In genomic region chr13:52159159-52159982, GRCh38 we compare ENCODE assay signal across 8 cellular contexts. TPM values are rescaled to one million over a fixed set of nuclear protein-coding genes. Genes with fewer than 3 reads are reported as not detected.
DNase-seq lines count a peak whose midpoint lies in the region; ATAC-seq and TF ChIP-seq lines count a peak whose summit lies in the region.

A gene with protein sequence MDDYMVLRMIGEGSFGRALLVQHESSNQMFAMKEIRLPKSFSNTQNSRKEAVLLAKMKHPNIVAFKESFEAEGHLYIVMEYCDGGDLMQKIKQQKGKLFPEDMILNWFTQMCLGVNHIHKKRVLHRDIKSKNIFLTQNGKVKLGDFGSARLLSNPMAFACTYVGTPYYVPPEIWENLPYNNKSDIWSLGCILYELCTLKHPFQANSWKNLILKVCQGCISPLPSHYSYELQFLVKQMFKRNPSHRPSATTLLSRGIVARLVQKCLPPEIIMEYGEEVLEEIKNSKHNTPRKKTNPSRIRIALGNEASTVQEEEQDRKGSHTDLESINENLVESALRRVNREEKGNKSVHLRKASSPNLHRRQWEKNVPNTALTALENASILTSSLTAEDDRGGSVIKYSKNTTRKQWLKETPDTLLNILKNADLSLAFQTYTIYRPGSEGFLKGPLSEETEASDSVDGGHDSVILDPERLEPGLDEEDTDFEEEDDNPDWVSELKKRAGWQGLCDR (minus strand): TSS chr13:52159597. CDS start chr13:52156191, 3,406 bp downstream.

- DNase-seq in DMS 273 treated with DMSO at 0.1 percent for 48 hours (lab: John Stamatoyannopoulos, UW), result peak; percentile 3
- no peak for DNase-seq in RWPE2 (ENCODE audit: low spot score)
- DNase-seq in activated gamma-delta T cell treated with anti-CD3 and anti-CD28 coated beads, Interleukin-2, amount 50 U/mL, for 16 hours (ENCODE audit: low read depth), result peak; percentile 39
- peak; percentile 51 for DNase-seq in foreskin melanocyte
- DNase-seq in neural crest cell (ENCODE audit: low read depth, low spot score), result peak; percentile 65

- no peaks in the 10 kb centered on the region for H3K27me3 Mint-ChIP-seq in neural crest cell (ENCODE audit: low read depth)

- H3K36me3 Mint-ChIP-seq in neural crest cell (ENCODE audit: low read depth), result peaks cover 5% of the 10 kb centered on the region

- peaks cover 5% of the 10 kb centered on the region for H3K9me3 Mint-ChIP-seq in neural crest cell

- H3K27me3 ChIP-seq in HUES64 (ENCODE audit: insufficient read depth, low read length) (peaks cover 7% of the 10 kb centered on the region), RWPE2 (ENCODE audit: insufficient read depth, poor library complexity, severe bottlenecking) (no peaks in the 10 kb centered on the region), stomach smooth muscle (ENCODE audit: control insufficient read depth in 1 of 2, insufficient read depth in 2 of 2, low read length in 2 of 2) (no peaks in the 10 kb centered on the region)

- ATAC-seq in GM21423 (IDR thresholded peaks at IDR 0.05; ENCODE audit: unreplicated experiment) (peak; percentile 73), RWPE2 (ENCODE audit: low read depth) (peak; percentile 81)

- 0 out of 2 replicates have a peak, but pooled peaks cover 3% of the 10 kb centered on the region for H3K36me3 ChIP-seq in HUES64 (ENCODE audit: insufficient read depth, low read length)
- no peaks in the 10 kb centered on the region for H3K36me3 ChIP-seq in RWPE2 (ENCODE audit: low read depth)
- no peaks in the 10 kb centered on the region for H3K36me3 ChIP-seq in stomach smooth muscle (ENCODE audit: control insufficient read depth in 2 of 2, insufficient read depth in 2 of 2, low read length in 2 of 2)

- peaks cover 62% of the 10 kb centered on the region for H3K4me1 Mint-ChIP-seq in neural crest cell

- TF ChIP-seq CTCF in RWPE2 (IDR thresholded peaks at IDR 0.05; ENCODE audit: poor library complexity, severe bottlenecking) (no peak), neural crest cell (conservative IDR thresholded peaks at IDR 0.05) (no peak)

- peaks cover 33% of the 10 kb centered on the region for H3K4me1 ChIP-seq in HUES64 (ENCODE audit: insufficient read depth, low read length)
- peaks cover 10% of the 10 kb centered on the region for H3K4me1 ChIP-seq in RWPE2 (ENCODE audit: insufficient read depth, poor library complexity, severe bottlenecking)
- H3K4me1 ChIP-seq in stomach smooth muscle (ENCODE audit: control insufficient read depth, insufficient read depth, low read length), result peaks cover 7% of the 10 kb centered on the region

- H3K4me3 ChIP-seq in HUES64 (ENCODE audit: low read length) (peak within 1 kb of the TSS; percentile 81), RWPE2 (ENCODE audit: severe bottlenecking) (peak within 1 kb of the TSS; percentile 56), stomach smooth muscle (ENCODE audit: low read length in 2 of 2) (peak within 1 kb of the TSS; percentile 65 to 85)

- H3K4me3 Mint-ChIP-seq in neural crest cell, result peak within 1 kb of the TSS; percentile 93

- H3K27ac ChIP-seq in HUES64 (ENCODE audit: low read depth, low read length), result no peak within 1 kb of the TSS
- H3K27ac ChIP-seq in RWPE2 (ENCODE audit: poor library complexity, severe bottlenecking), result peak within 1 kb of the TSS; percentile 34
- H3K27ac ChIP-seq in stomach smooth muscle (ENCODE audit: low read length), result peak within 1 kb of the TSS; percentile 53

- WGBS in HUES64, result 5% methylated on average over 74 of the region's 74 CpGs

- peak within 1 kb of the TSS; percentile 91 for H3K27ac Mint-ChIP-seq in neural crest cell (ENCODE audit: unreplicated experiment)

- 0 out of 2 replicates have a peak, but pooled peaks cover 4% of the 10 kb centered on the region for H3K9me3 ChIP-seq in HUES64 (ENCODE audit: insufficient read depth, low read depth, low read length)
- H3K9me3 ChIP-seq in RWPE2 (ENCODE audit: severe bottlenecking), result no peaks in the 10 kb centered on the region
- H3K9me3 ChIP-seq in stomach smooth muscle (ENCODE audit: control insufficient read depth in 2 of 2, low read length in 2 of 2), result no peaks in the 10 kb centered on the region

- H3K9ac ChIP-seq in HUES64 (ENCODE audit: low read depth, low read length) (peak within 1 kb of the TSS; percentile 79), stomach smooth muscle (ENCODE audit: low read length in 2 of 2) (peak within 1 kb of the TSS; percentile 75 to 76)

RNA-seq across cellular contexts. Expression of the gene that starts here (rescaled TPM):
- polyA plus RNA-seq in HUES64 (2013, experiment 1 of 2), result 17.6 TPM
- 29.9 TPM for polyA plus RNA-seq in HUES64 (2013, experiment 2 of 2)
- total RNA-seq in neural crest cell, result 26.6 and 27.5 TPM in 2 replicates
